Comparison of ENCODE assay signal across 22 cellular contexts in genomic region chr2:21055879-21056790, GRCh38. TPM values are rescaled to one million over a fixed set of nuclear protein-coding genes. Genes with fewer than 3 reads are reported as not detected.
DNase-seq lines count a peak whose midpoint lies in the region; ATAC-seq and TF ChIP-seq lines count a peak whose summit lies in the region.
"Had no signal": no experiment of that assay in that cellular context is flagged by ENCODE, and none has a peak within 500 bp of the region (broad histone marks: within the 10 kb centered on the region; RNA-seq: fewer than 3 reads in every experiment).

No MANE protein-coding gene starts in this region.

- no peak overlapping the region for H2BK120ac ChIP-seq in mesendoderm (ENCODE audit: low read depth, low read length)

- no peak for TF ChIP-seq POLR2A in NB4 (IDR thresholded peaks at IDR 0.05; ENCODE audit: extremely low read depth, insufficient read length)

- H3K56ac ChIP-seq in mesendoderm (ENCODE audit: low read length), result no peak overlapping the region

- H3K4me1 ChIP-seq in Caco-2 (peaks cover 21% of the 10 kb centered on the region), mesendoderm (ENCODE audit: control insufficient read depth, low read depth, low read length) (peaks cover 2% of the 10 kb centered on the region)
- H3K4me1 ChIP-seq: A549 had no signal

- H3K36me3 Mint-ChIP-seq in Caco-2 (ENCODE audit: insufficient read depth, unreplicated experiment) (no peaks in the 10 kb centered on the region), WTC11 (no peaks in the 10 kb centered on the region)
- H3K36me3 Mint-ChIP-seq: CD8-positive, alpha-beta T cell had no signal

- H2AK5ac ChIP-seq in mesendoderm (ENCODE audit: low read length), result no peak overlapping the region

- no peaks in the 10 kb centered on the region for H3K9me3 Mint-ChIP-seq in Caco-2 (ENCODE audit: unreplicated experiment)
- H3K9me3 Mint-ChIP-seq in WTC11, result no peaks in the 10 kb centered on the region
- H3K9me3 Mint-ChIP-seq: CD8-positive, alpha-beta T cell had no signal

- POLR2A ChIA-PET in Caco-2 (lab: Charles Lee), result no interaction called here
- POLR2A ChIA-PET in WTC11 (lab: Charles Lee), result interaction anchor here (0.5 kb wide), 1 partner anchor 277 kb away, joined by 3 read pairs; no protein-coding TSS in a partner anchor

- BruUV-seq in Caco-2 (replicated peaks; lab: Mats Ljungman, UMichigan), result no TSS peak

- in situ Hi-C loops in ACHN (cut with HindIII; ENCODE audit: low pct_ligation_motif_present, low pct_unique_long_range_greater_than_20kb, low sequenced_read_pairs), result no loop called here

- H3K4me1 Mint-ChIP-seq in Caco-2 (ENCODE audit: low read depth, unreplicated experiment), result peaks cover 7% of the 10 kb centered on the region
- peaks cover 13% of the 10 kb centered on the region; the same call in 1 of the 2 replicates for H3K4me1 Mint-ChIP-seq in WTC11
- H3K4me1 Mint-ChIP-seq: T-helper 17 cell had no signal

- H3K27ac Mint-ChIP-seq in Caco-2 (ENCODE audit: unreplicated experiment) (no peak overlapping the region), WTC11 (no peak overlapping the region)
- H3K27ac Mint-ChIP-seq: CD8-positive, alpha-beta T cell; T-helper 17 cell had no signal

- H3K79me1 ChIP-seq in mesendoderm (ENCODE audit: low read length), result no peaks in the 10 kb centered on the region

- intact Hi-C loops in Caco-2 (cut with micrococcal nuclease; ENCODE audit: unreplicated experiment), result loop anchor here (1.0 to 5.0 kb wide), 3 partner anchors 13 to 216 kb away; no protein-coding TSS in a partner anchor

- no peaks in the 10 kb centered on the region for H3K79me2 ChIP-seq in mesendoderm (ENCODE audit: control insufficient read depth, insufficient read depth, low read length)

- H3K27me3 ChIP-seq in Caco-2 (replicated peaks; ENCODE audit: control insufficient read depth, insufficient read depth, low read length) (no peaks in the 10 kb centered on the region), mesendoderm (ENCODE audit: insufficient read depth, low read length, poor library complexity) (no peaks in the 10 kb centered on the region)

- H3K27ac ChIP-seq in mesendoderm (ENCODE audit: low read depth, low read length) (no peak overlapping the region), coronary artery (no peak overlapping the region)
- H3K27ac ChIP-seq: A549, C4-2B had no signal

- no CpG with 5 or more reads among the region's 10 CpGs for WGBS in mesendoderm (ENCODE audit: extremely low coverage, insufficient coverage, low lambda C conversion rate)

- DNase-seq in Caco-2 (peak; percentile 62 to 77), NB4 (ENCODE audit: low read depth) (peak; percentile 31), WTC11 (ENCODE audit: low spot score) (no peak), mesendoderm (peak; percentile 77), coronary artery (ENCODE audit: low spot score) (no peak), ACHN (no peak), NCI-H1930 (lab: John Stamatoyannopoulos, UW) (no peak)
- DNase-seq: CD8-positive, alpha-beta T cell; DMS 273 treated with DMSO at 0.1 percent for 48 hours; Karpas-422; NCI-H1105 treated with DMSO at 0.1 percent for 48 hours; NCI-H146; NCI-H2029 treated with DMSO at 0.1 percent for 48 hours; NCI-H446 treated with DMSO at 0.1 percent for 48 hours; NCI-H526; T-helper 17 cell had no signal

- H3K4me3 Mint-ChIP-seq in Caco-2 (ENCODE audit: unreplicated experiment) (no peak overlapping the region), WTC11 (no peak overlapping the region)
- H3K4me3 Mint-ChIP-seq: CD8-positive, alpha-beta T cell; T-helper 17 cell had no signal

- CTCF ChIA-PET in Caco-2 (lab: Charles Lee) (interaction anchor here (0.7 to 1.1 kb wide), 4 partner anchors 13 to 394 kb away, joined by 3 read pairs; partner anchors contain the start of gene APOB), WTC11 (lab: Charles Lee) (no interaction called here)

- no peak overlapping the region for H3K4ac ChIP-seq in mesendoderm (ENCODE audit: low read depth, low read length)

- H4K5ac ChIP-seq in mesendoderm (ENCODE audit: low read length), result no peak overlapping the region

- TF ChIP-seq CTCF in Caco-2 (IDR thresholded peaks at IDR 0.05; ENCODE audit: insufficient read depth in 1 of 2, low read depth in 1 of 2, low read length in 1 of 2, severe bottlenecking in 1 of 2, unreplicated experiment in 1 of 2) (no peak), NB4 (IDR thresholded peaks at IDR 0.05; ENCODE audit: low read depth, low read length) (no peak), WTC11 (IDR thresholded peaks at IDR 0.05) (no peak), coronary artery (IDR thresholded peaks at IDR 0.05) (no peak)

- no peak overlapping the region for H3K4me2 ChIP-seq in mesendoderm (ENCODE audit: low read length)
- H3K4me2 ChIP-seq: A549 had no signal

- H3K27me3 Mint-ChIP-seq in Caco-2 (ENCODE audit: insufficient read depth, unreplicated experiment), result no peaks in the 10 kb centered on the region
- H3K27me3 Mint-ChIP-seq in WTC11 (ENCODE audit: low read depth), result no peaks in the 10 kb centered on the region

- no peaks in the 10 kb centered on the region for H3K9me3 ChIP-seq in Caco-2
- H3K9me3 ChIP-seq: A549 had no signal

- H3K4me3 ChIP-seq in Caco-2 (ENCODE audit: low read depth, low read length) (no peak overlapping the region), NB4 (ENCODE audit: low read depth, low read length) (no peak overlapping the region), mesendoderm (ENCODE audit: low read length) (no peak overlapping the region), coronary artery (no peak overlapping the region)
- H3K4me3 ChIP-seq: A549 had no signal

- no peak overlapping the region for H3K23ac ChIP-seq in mesendoderm (ENCODE audit: low read length)

- no peak overlapping the region for H3K18ac ChIP-seq in mesendoderm (ENCODE audit: low read length)

- H2BK15ac ChIP-seq in mesendoderm (replicated peaks; ENCODE audit: low read depth), result no peak overlapping the region

- ATAC-seq in WTC11, result no peak
- ATAC-seq: A549; CD8-positive, alpha-beta T cell; Panc1; SK-N-SH treated with all-trans-retinoic acid at 6 μM for 48 hours; T-helper 17 cell had no signal

- no peak overlapping the region for H3K9ac ChIP-seq in mesendoderm (ENCODE audit: low read length)

- H2BK5ac ChIP-seq in mesendoderm (ENCODE audit: low read length), result no peak overlapping the region

- H3K36me3 ChIP-seq in Caco-2 (ENCODE audit: control insufficient read depth, insufficient read depth, low read length) (no peaks in the 10 kb centered on the region), mesendoderm (ENCODE audit: control insufficient read depth, insufficient read depth, low read length) (no peaks in the 10 kb centered on the region)

- H4K8ac ChIP-seq in mesendoderm (ENCODE audit: low read depth, low read length), result no peak overlapping the region

TF ChIP-seq in WTC11, 78 proteins besides CTCF, POLR2A, EP300 and RAD21:
- TF ChIP-seq GABPB1 (CRISPR knock-in tag; IDR thresholded peaks at IDR 0.05) (peak; percentile 79), ZNF416 (CRISPR knock-in tag; IDR thresholded peaks at IDR 0.05) (no peak)

RNA-seq across cellular contexts. Expression of gene APOB, which starts 12.3 kb away (rescaled TPM):
- total RNA-seq in Caco-2 (2022) (190 and 234 TPM in 2 replicates), WTC11 (2021) (1.4 to 1.6 TPM (median 1.5 TPM) in 3 replicates)
- 0.10 TPM for polyA plus RNA-seq in mesendoderm (2013, experiment 1 of 2)
- 0.11 TPM for polyA plus RNA-seq in mesendoderm (2013, experiment 2 of 2)
- total RNA-seq: CD8-positive, alpha-beta T cell; Daoy; G401; T-helper 17 cell had no signal

Comparison
In these comparisons a context has a peak if more than half of its experiments do, and no peak if none do; other contexts are left out.
1. DNase-seq: peak in Caco-2 (2 of 2), NB4 (single experiment) and mesendoderm (single experiment); none in WTC11 (single experiment), coronary artery (single experiment), ACHN (single experiment) and NCI-H1930 (0 of 2).
2. RNA of gene APOB, which starts 12.3 kb away (total RNA-seq): 190 to 234 TPM in Caco-2; 1.4 to 1.6 TPM in WTC11; every median in the first group is over 10 times any median in the second.